9 cellular contexts compared by ENCODE assay signal in genomic region chr7:14902589-14902963, GRCh38.
DNase-seq lines count a peak whose midpoint lies in the region; ATAC-seq and TF ChIP-seq lines count a peak whose summit lies in the region.
"Had no signal": no experiment of that assay in that cellular context is flagged by ENCODE, and none has a peak within 500 bp of the region (broad histone marks: within the 10 kb centered on the region; RNA-seq: fewer than 3 reads in every experiment).

TSS of gene DGKB (minus strand) at chr7:14902751.

- CTCF ChIA-PET in HEK293 (lab: Yijun Ruan, JAX) = no interaction called here

- peak within 1 kb of the TSS; percentile 38 for H3K4me3 ChIP-seq in HEK293 (ENCODE audit: low read depth, low read length)

- ATAC-seq in HG03432 (IDR thresholded peaks at IDR 0.05; ENCODE audit: unreplicated experiment) = no peak

- DNase-seq in amniotic epithelial cell (ENCODE audit: low read depth) = peak; percentile 16
- DNase-seq in hippocampal formation (lab: John Stamatoyannopoulos, UW) = peak; percentile 17 to 26
- DNase-seq in smooth muscle cell of the brain vasculature (ENCODE audit: low read depth, low spot score) = peak; percentile 39
- no peak for DNase-seq in GOT3 (lab: John Stamatoyannopoulos, UW)
- DNase-seq in MV-4-11 (lab: John Stamatoyannopoulos, UW) = no peak
- no peak for DNase-seq in germinal center (ENCODE audit: low spot score)
- DNase-seq: stimulated activated CD8-positive, alpha-beta memory T cell treated with anti-CD3 and anti-CD28 coated beads, Interleukin-4, amount 100 ng/mL, for 48 hours had no signal

- H3K36me3 ChIP-seq in HEK293 (ENCODE audit: control insufficient read depth in 2 of 2, insufficient read depth in 1 of 2, low read length in 2 of 2) = no peaks in the 10 kb centered on the region

- no peaks in the 10 kb centered on the region for H3K9me3 ChIP-seq in HEK293 (ENCODE audit: control insufficient read depth, insufficient read depth, low read depth, low read length)

- H3K27ac ChIP-seq in HEK293 (ENCODE audit: extremely low read depth, low read depth, low read length) = no peak within 1 kb of the TSS

- H3K4me1 ChIP-seq in HEK293 (ENCODE audit: control insufficient read depth, insufficient read depth, low read length) = no peaks in the 10 kb centered on the region

- POLR2A ChIA-PET in HEK293 (lab: Yijun Ruan, JAX) = no interaction called here

- no peak for TF ChIP-seq CTCF in HEK293 (tag by site-specific recombination; IDR thresholded peaks at IDR 0.05)

TF ChIP-seq in HEK293, 187 proteins besides CTCF, POLR2A, EP300 and RAD21:
- TF ChIP-seq ZBTB10 (tag by site-specific recombination; IDR thresholded peaks at IDR 0.05) (no peak), SCRT2 (tag by site-specific recombination; IDR thresholded peaks at IDR 0.05) (no peak), ZBTB26 (tag by site-specific recombination; optimal IDR thresholded peaks at IDR 0.05) (no peak), MEIS1 (CRISPR knock-in tag; IDR thresholded peaks at IDR 0.05; ENCODE audit: borderline replicate concordance) (no peak), MZF1 (tag by site-specific recombination; IDR thresholded peaks at IDR 0.05; ENCODE audit: borderline replicate concordance) (no peak), PRDM6 (tag by site-specific recombination; IDR thresholded peaks at IDR 0.05) (no peak), ZFP41 (tag by site-specific recombination; IDR thresholded peaks at IDR 0.05; ENCODE audit: borderline replicate concordance) (no peak), GFI1B (tag by site-specific recombination; IDR thresholded peaks at IDR 0.05) (no peak), HIC1 (tag by site-specific recombination; IDR thresholded peaks at IDR 0.05) (no peak), ZNF146 (tag by site-specific recombination; IDR thresholded peaks at IDR 0.05) (no peak), TRIM28 (IDR thresholded peaks at IDR 0.05; ENCODE audit: borderline replicate concordance, low read length) (no peak), ZNF510 (tag by site-specific recombination; IDR thresholded peaks at IDR 0.05; ENCODE audit: insufficient replicate concordance) (no peak), ZNF157 (tag by site-specific recombination; IDR thresholded peaks at IDR 0.05) (no peak)
- TF ChIP-seq, protein P1, sequence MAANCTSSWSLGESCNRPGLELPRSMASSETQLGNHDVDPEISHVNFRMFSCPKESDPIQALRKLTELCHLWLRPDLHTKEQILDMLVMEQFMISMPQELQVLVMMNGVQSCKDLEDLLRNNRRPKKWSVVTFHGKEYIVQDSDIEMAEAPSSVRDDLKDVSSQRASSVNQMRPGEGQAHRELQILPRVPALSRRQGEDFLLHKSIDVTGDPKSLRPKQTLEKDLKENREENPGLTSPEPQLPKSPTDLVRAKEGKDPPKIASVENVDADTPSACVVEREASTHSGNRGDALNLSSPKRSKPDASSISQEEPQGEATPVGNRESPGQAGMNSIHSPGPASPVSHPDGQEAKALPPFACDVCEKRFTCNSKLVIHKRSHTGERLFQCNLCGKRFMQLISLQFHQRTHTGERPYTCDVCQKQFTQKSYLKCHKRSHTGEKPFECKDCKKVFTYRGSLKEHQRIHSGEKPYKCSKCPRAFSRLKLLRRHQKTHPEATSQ (tag by site-specific recombination; IDR thresholded peaks at IDR 0.05) = no peak

Comparison
In these comparisons a context has a peak if more than half of its experiments do, and no peak if none do; other contexts are left out.
1. DNase-seq: peak in amniotic epithelial cell (single experiment), hippocampal formation (2 of 2) and smooth muscle cell of the brain vasculature (single experiment); none in GOT3 (single experiment), MV-4-11 (single experiment) and germinal center (single experiment).